ENCODE assay signal across 22 cellular contexts in the genomic region with DNA sequence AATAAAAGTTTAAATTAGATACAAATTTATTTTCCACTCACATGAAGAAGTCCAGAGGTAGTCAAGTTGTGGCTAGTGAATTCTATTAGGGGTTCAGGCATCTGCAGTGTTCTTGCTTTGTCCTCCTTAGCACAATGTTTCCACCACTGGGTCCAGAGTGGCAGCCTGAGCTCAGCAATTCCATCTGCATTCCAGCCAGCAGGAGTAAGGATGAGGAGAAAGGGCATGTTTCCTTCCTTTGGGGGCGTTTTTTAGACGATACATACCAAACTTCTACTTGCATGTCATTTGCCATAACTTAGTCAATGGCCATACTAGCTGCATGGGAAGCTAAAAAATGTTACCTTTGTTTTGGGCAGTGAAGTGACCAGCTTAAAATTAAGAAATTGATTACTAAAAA.
"Had no signal": no experiment of that assay in that cellular context is flagged by ENCODE, and none has a peak within 500 bp of the region (broad histone marks: within the 10 kb centered on the region; RNA-seq: fewer than 3 reads in every experiment).

No MANE protein-coding gene starts in this region.

- H3K4me3 ChIP-seq: K562 had no signal

- ATAC-seq: activated CD8-positive, alpha-beta T cell treated with anti-CD3 and anti-CD28 coated beads, Interleukin-2, amount 10 ng/mL, durations not matched to agents 7 days and 5 days; K562; Panc1; Right ventricle myocardium inferior; WTC11 had no signal

- DNase-seq: activated CD4-positive, alpha-beta T cell treated with anti-CD3 and anti-CD28 coated beads for 48 hours; activated CD4-positive, alpha-beta T cell treated with anti-CD3 and anti-CD28 coated beads, Interleukin-2, amount 50 U/mL, for 4 hours; activated CD4-positive, CD25-positive, alpha-beta regulatory T cell treated with anti-CD3 and anti-CD28 coated beads, Interleukin-2, amount 50 U/mL, for 72 hours; activated CD8-positive, alpha-beta memory T cell treated with anti-CD3 and anti-CD28 coated beads, Interleukin-2, amount 50 U/mL, for 48 hours; activated CD8-positive, alpha-beta T cell treated with anti-CD3 and anti-CD28 coated beads, Interleukin-2, amount 10 ng/mL, durations not matched to agents 7 days and 5 days; activated T-cell treated with anti-CD3 and anti-CD28 coated beads, Interleukin-2, amount 50 U/mL, for 1 hour; aorta; central memory CD4-positive, alpha-beta T cell; Kasumi-1; NCI-H1105 treated with DMSO at 0.1 percent for 48 hours; NCI-H1436 treated with DMSO at 0.1 percent for 48 hours; NCI-H187; NCI-H2081; NCI-H226; NCI-H510A; NCI-H526 treated with DMSO at 0.1 percent for 48 hours; NCI-H82; RPMI8226 had no signal
